In the genomic region with DNA sequence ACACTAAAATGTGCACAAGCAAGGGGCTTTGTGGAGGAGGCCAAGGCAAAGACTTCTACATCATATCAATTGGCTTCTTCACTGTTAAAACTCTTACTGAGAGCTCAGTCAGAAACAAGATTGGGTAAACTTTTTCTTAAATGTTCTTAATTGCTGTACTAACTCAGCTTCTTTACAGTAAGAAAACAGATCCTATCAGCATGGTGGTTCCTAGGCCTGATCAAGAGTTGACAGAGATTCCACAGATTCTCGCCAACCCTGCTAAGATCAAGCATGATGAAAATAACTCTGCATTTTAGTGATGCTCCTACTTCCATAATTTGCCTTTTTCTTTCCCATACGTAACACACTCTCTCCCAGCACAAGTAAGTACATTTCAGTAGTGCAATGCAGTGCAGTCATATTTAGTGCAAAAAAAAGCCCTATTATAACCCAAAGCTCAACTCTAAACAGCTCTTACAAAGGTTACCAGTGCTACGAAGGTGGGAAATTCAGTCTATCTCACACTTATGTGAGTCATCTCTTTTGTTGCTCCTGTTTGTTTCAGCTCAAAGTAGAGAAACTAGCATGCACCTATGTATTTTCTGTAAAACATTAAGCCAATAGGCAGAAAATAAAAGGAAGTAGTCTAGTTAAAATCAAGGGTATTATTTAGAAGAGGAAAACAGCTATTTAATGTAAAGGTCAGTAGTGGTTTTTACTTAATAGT, we compare ENCODE assay signal across 13 cellular contexts. TPM values are rescaled to one million over a fixed set of nuclear protein-coding genes. Genes with fewer than 3 reads are reported as not detected.
DNase-seq lines count a peak whose midpoint lies in the region; ATAC-seq and TF ChIP-seq lines count a peak whose summit lies in the region.
"Had no signal": no experiment of that assay in that cellular context is flagged by ENCODE, and none has a peak within 500 bp of the region (broad histone marks: within the 10 kb centered on the region; RNA-seq: fewer than 3 reads in every experiment).

No MANE protein-coding gene starts in this region.

- no peaks in the 10 kb centered on the region for H3K9me3 Mint-ChIP-seq in activated naive CD4-positive, alpha-beta T cell treated with anti-CD3 and anti-CD28 coated beads, Interleukin-2, amount 10 ng/mL, durations not matched to agents 7 days and 5 days
- no peaks in the 10 kb centered on the region for H3K9me3 Mint-ChIP-seq in activated T-helper 2 cell treated with anti-CD3 and anti-CD28 coated beads, Interferon-gamma antibody, Interleukin-2, Interleukin-4, amounts not matched to agents 10 μg/mL and 5 μg/mL and 100 μg/mL, durations not matched to agents 14 hours and 24 hours and 36 hours

- no peak overlapping the region for H3K4me3 Mint-ChIP-seq in activated naive CD4-positive, alpha-beta T cell treated with anti-CD3 and anti-CD28 coated beads, Interleukin-2, amount 10 ng/mL, durations not matched to agents 7 days and 5 days
- no peak overlapping the region for H3K4me3 Mint-ChIP-seq in activated T-helper 2 cell treated with anti-CD3 and anti-CD28 coated beads, Interferon-gamma antibody, Interleukin-2, Interleukin-4, amounts not matched to agents 10 μg/mL and 5 μg/mL and 100 μg/mL, durations not matched to agents 14 hours and 24 hours and 36 hours (ENCODE audit: low read depth)

- POLR2A ChIA-PET in OCI-LY7 (lab: Charles Lee): interaction anchor here (1.6 kb wide), 1 partner anchor 10 kb away, joined by 5 read pairs; no protein-coding TSS in a partner anchor

- H3K27me3 Mint-ChIP-seq in activated naive CD4-positive, alpha-beta T cell treated with anti-CD3 and anti-CD28 coated beads, Interleukin-2, amount 10 ng/mL, durations not matched to agents 7 days and 5 days: no peaks in the 10 kb centered on the region
- H3K27me3 Mint-ChIP-seq in activated T-helper 2 cell treated with anti-CD3 and anti-CD28 coated beads, Interferon-gamma antibody, Interleukin-2, Interleukin-4, amounts not matched to agents 10 μg/mL and 5 μg/mL and 100 μg/mL, durations not matched to agents 14 hours and 24 hours and 36 hours (ENCODE audit: low read depth): no peaks in the 10 kb centered on the region

- peaks cover 7% of the 10 kb centered on the region for H3K4me1 Mint-ChIP-seq in activated naive CD4-positive, alpha-beta T cell treated with anti-CD3 and anti-CD28 coated beads, Interleukin-2, amount 10 ng/mL, durations not matched to agents 7 days and 5 days
- H3K4me1 Mint-ChIP-seq in activated T-helper 2 cell treated with anti-CD3 and anti-CD28 coated beads, Interferon-gamma antibody, Interleukin-2, Interleukin-4, amounts not matched to agents 10 μg/mL and 5 μg/mL and 100 μg/mL, durations not matched to agents 14 hours and 24 hours and 36 hours (ENCODE audit: low read depth): peaks cover 62% of the 10 kb centered on the region

- H3K36me3 Mint-ChIP-seq in activated naive CD4-positive, alpha-beta T cell treated with anti-CD3 and anti-CD28 coated beads, Interleukin-2, amount 10 ng/mL, durations not matched to agents 7 days and 5 days: no peaks in the 10 kb centered on the region
- H3K36me3 Mint-ChIP-seq in activated T-helper 2 cell treated with anti-CD3 and anti-CD28 coated beads, Interferon-gamma antibody, Interleukin-2, Interleukin-4, amounts not matched to agents 10 μg/mL and 5 μg/mL and 100 μg/mL, durations not matched to agents 14 hours and 24 hours and 36 hours (ENCODE audit: low read depth): peaks cover 3% of the 10 kb centered on the region

- no peaks in the 10 kb centered on the region for H3K4me1 ChIP-seq in OCI-LY7 (ENCODE audit: insufficient read depth, low read length, poor library complexity, severe bottlenecking)
- H3K4me1 ChIP-seq: pancreas had no signal

- no peak for TF ChIP-seq CTCF in OCI-LY7 (conservative IDR thresholded peaks at IDR 0.05; ENCODE audit: low read length)

- H3K79me2 ChIP-seq in OCI-LY7 (ENCODE audit: insufficient read depth, low read depth, low read length): no peaks in the 10 kb centered on the region; the same call in 1 of the 2 replicates

- H2AFZ ChIP-seq in OCI-LY7 (ENCODE audit: low read length): no peak overlapping the region

- DNase-seq in activated naive CD4-positive, alpha-beta T cell treated with anti-CD3 and anti-CD28 coated beads, Interleukin-2, amount 10 ng/mL, durations not matched to agents 7 days and 5 days: no peak
- no peak for DNase-seq in activated naive CD4-positive, alpha-beta T cell treated with Interleukin-2 at 50 U/mL for 16 hours
- DNase-seq in activated T-helper 2 cell treated with anti-CD3 and anti-CD28 coated beads, Interferon-gamma antibody, Interleukin-2, Interleukin-4, amounts not matched to agents 10 μg/mL and 5 μg/mL and 100 μg/mL, durations not matched to agents 14 hours and 24 hours and 36 hours (ENCODE audit: low spot score): no peak
- DNase-seq in stimulated activated naive CD8-positive, alpha-beta T cell treated with anti-CD3 and anti-CD28 coated beads, Interleukin-15, Interleukin-2, amounts not matched to agents 100 U/mL and 50 U/mL, for 24 hours: no peak
- DNase-seq in OCI-M2 (lab: John Stamatoyannopoulos, UW; ENCODE audit: unreplicated experiment) (no peak), OCI-LY7 (ENCODE audit: low spot score) (no peak), NCI-H2029 treated with DMSO at 0.1 percent for 48 hours (lab: John Stamatoyannopoulos, UW) (no peak)
- DNase-seq: activated CD4-positive, CD25-positive, alpha-beta regulatory T cell treated with anti-CD3 and anti-CD28 coated beads, Interleukin-2, amount 50 U/mL, for 72 hours; amniotic stem cell; pancreas had no signal

- no TSS peak for BruUV-seq in OCI-LY7 (replicated peaks; lab: Mats Ljungman, UMichigan)

- H4K20me1 ChIP-seq in OCI-LY7 (ENCODE audit: insufficient read depth, low read length): no peaks in the 10 kb centered on the region

- no peaks in the 10 kb centered on the region for H3K36me3 ChIP-seq in OCI-LY7 (ENCODE audit: insufficient read depth, low read length)

- no peak overlapping the region for H3K4me3 ChIP-seq in OCI-LY7 (ENCODE audit: low read depth, low read length, poor library complexity, severe bottlenecking)
- H3K4me3 ChIP-seq: pancreas had no signal

- CTCF ChIA-PET in activated naive CD4-positive, alpha-beta T cell treated with anti-CD3 and anti-CD28 coated beads, Interleukin-2, amount 10 ng/mL, durations not matched to agents 7 days and 5 days (lab: Charles Lee): interaction anchor here (0.9 to 2.3 kb wide), 7 partner anchors 9 to 33 kb away, joined by 3 to 8 read pairs (median 5); no protein-coding TSS in a partner anchor
- CTCF ChIA-PET in OCI-LY7 (lab: Charles Lee; ENCODE audit: unreplicated experiment): interaction anchor here (0.5 kb wide), 1 partner anchor 174 kb away, joined by 3 read pairs; no protein-coding TSS in a partner anchor

- intact Hi-C loops in activated T-helper 2 cell treated with anti-CD3 and anti-CD28 coated beads, Interferon-gamma antibody, Interleukin-2, Interleukin-4, amounts not matched to agents 10 μg/mL and 5 μg/mL and 100 μg/mL, durations not matched to agents 14 hours and 24 hours and 36 hours (cut with micrococcal nuclease): no loop called here
- intact Hi-C loops in OCI-LY7 (cut with micrococcal nuclease; ENCODE audit: unreplicated experiment): no loop called here

- peak overlapping the region; percentile 12 for H3K27ac Mint-ChIP-seq in activated naive CD4-positive, alpha-beta T cell treated with anti-CD3 and anti-CD28 coated beads, Interleukin-2, amount 10 ng/mL, durations not matched to agents 7 days and 5 days
- peak overlapping the region; percentile 82 for H3K27ac Mint-ChIP-seq in activated T-helper 2 cell treated with anti-CD3 and anti-CD28 coated beads, Interferon-gamma antibody, Interleukin-2, Interleukin-4, amounts not matched to agents 10 μg/mL and 5 μg/mL and 100 μg/mL, durations not matched to agents 14 hours and 24 hours and 36 hours

- no peak overlapping the region for H3K4me2 ChIP-seq in OCI-LY7 (ENCODE audit: low read length)

- H3K9me2 ChIP-seq in OCI-LY7 (ENCODE audit: insufficient read depth, low read length): no peaks in the 10 kb centered on the region

- H3K9me3 ChIP-seq in OCI-LY7 (ENCODE audit: low read length): no peaks in the 10 kb centered on the region
- H3K9me3 ChIP-seq: pancreas had no signal

- no peak overlapping the region for H3K27ac ChIP-seq in OCI-LY7 (ENCODE audit: low read depth, low read length, poor library complexity, severe bottlenecking)
- H3K27ac ChIP-seq: pancreas had no signal

- ATAC-seq in HG02938 (IDR thresholded peaks at IDR 0.05; ENCODE audit: unreplicated experiment): peak; percentile 73
- peak; percentile 75 for ATAC-seq in stimulated activated naive CD8-positive, alpha-beta T cell treated with anti-CD3 and anti-CD28 coated beads, Interleukin-15, Interleukin-2, amounts not matched to agents 100 U/mL and 50 U/mL, for 24 hours
- ATAC-seq: pancreas had no signal

RNA-seq across cellular contexts. Expression of gene TIGIT, which starts 29.9 kb away (rescaled TPM):
- 6.3 and 6.7 TPM in 2 replicates for total RNA-seq in activated T-helper 2 cell treated with anti-CD3 and anti-CD28 coated beads, Interferon-gamma antibody, Interleukin-2, Interleukin-4, amounts not matched to agents 10 μg/mL and 5 μg/mL and 100 μg/mL, durations not matched to agents 14 hours and 24 hours and 36 hours
- total RNA-seq in OCI-LY7 (2014; rRNA removed; shearing (Covaris generic)): 0.35 TPM in 1 of 2 replicates, not detected in the other
- 0.72 and 2.3 TPM in 2 replicates for total RNA-seq in OCI-LY7 (2022)
- total RNA-seq: fibroblast of lung, M059J had no signal
